8 cellular contexts compared by ENCODE assay signal in genomic region chr10:72355214-72355555, GRCh38. TPM values are rescaled to one million over a fixed set of nuclear protein-coding genes. Genes with fewer than 3 reads are reported as not detected.
DNase-seq lines count a peak whose midpoint lies in the region; ATAC-seq, FAIRE-seq and TF ChIP-seq lines count a peak whose summit lies in the region.

No MANE protein-coding gene starts in this region.

- H3K27ac ChIP-seq in GM12878 (ENCODE audit: control insufficient read depth, insufficient read depth) (peak overlapping the region; percentile 87; the same call in 1 of the 2 replicates), mesendoderm (ENCODE audit: low read depth, low read length) (peak overlapping the region; percentile 38), uterus (peak overlapping the region; percentile 93 to 98)

- peaks cover 7% of the 10 kb centered on the region for H3K4me1 ChIP-seq in GM12878 (ENCODE audit: control insufficient read depth, insufficient read depth, low read length)
- H3K4me1 ChIP-seq in mesendoderm (ENCODE audit: control insufficient read depth, low read depth, low read length), result peaks cover 4% of the 10 kb centered on the region
- H3K4me1 ChIP-seq in uterus, result peaks cover 9 to 10% of the 10 kb centered on the region in 2 donors

- H3K4me1 Mint-ChIP-seq in activated naive CD4-positive, alpha-beta T cell treated with anti-CD3 and anti-CD28 coated beads, Interleukin-2, amount 50 U/mL, for 24 hours, result peaks cover 47% of the 10 kb centered on the region

- no peaks in the 10 kb centered on the region for H4K20me1 ChIP-seq in GM12878 (ENCODE audit: control insufficient read depth, insufficient read depth)

- H3K27me3 Mint-ChIP-seq in activated naive CD4-positive, alpha-beta T cell treated with anti-CD3 and anti-CD28 coated beads, Interleukin-2, amount 50 U/mL, for 24 hours, result no peaks in the 10 kb centered on the region

- H3K36me3 ChIP-seq in GM12878 (ENCODE audit: control insufficient read depth in 2 of 2, insufficient read depth in 2 of 2, low read length in 1 of 2), result peaks cover 6% of the 10 kb centered on the region in 2 experiments; a peak in 2 of 4 replicates
- peaks cover 1% of the 10 kb centered on the region for H3K36me3 ChIP-seq in mesendoderm (ENCODE audit: control insufficient read depth, insufficient read depth, low read length)
- no peaks in the 10 kb centered on the region for H3K36me3 ChIP-seq in uterus

- H3K9me3 ChIP-seq in GM12878 (replicated peaks; ENCODE audit: control insufficient read depth, insufficient read depth, low read length) (no peaks in the 10 kb centered on the region), uterus (no peaks in the 10 kb centered on the region)

- no peaks in the 10 kb centered on the region for H3K9me3 Mint-ChIP-seq in activated naive CD4-positive, alpha-beta T cell treated with anti-CD3 and anti-CD28 coated beads, Interleukin-2, amount 50 U/mL, for 24 hours

- POLR2A ChIA-PET in GM12878 (lab: Charles Lee) (interaction anchor here (0.5 to 1.2 kb wide), 2 partner anchors 8 to 71 kb away, joined by 3 to 4 read pairs; no protein-coding TSS in a partner anchor), GM10248 (lab: Yijun Ruan, JAX) (interaction anchor here (0.6 to 1.1 kb wide), 2 partner anchors 301 to 740 kb away, joined by 3 to 8 read pairs; no protein-coding TSS in a partner anchor)

- no peak overlapping the region for H2BK5ac ChIP-seq in mesendoderm (ENCODE audit: low read length)

- no peak for DNase-seq in activated naive CD4-positive, alpha-beta T cell treated with Interleukin-2 at 50 U/mL for 16 hours
- DNase-seq in GM12878 (ENCODE audit: low read depth, low spot score) (no peak), mesendoderm (no peak), uterus (no peak), GM10248 (ENCODE audit: extremely low spot score) (no peak), DMS53 (lab: John Stamatoyannopoulos, UW) (no peak), OCI-M2 (lab: John Stamatoyannopoulos, UW; ENCODE audit: unreplicated experiment) (no peak)

- 50% methylated on average over 7 of the region's 7 CpGs for WGBS in GM12878 (ENCODE audit: insufficient coverage, insufficient replicate concordance, low lambda C conversion rate, missing lambda C conversion rate)
- WGBS in mesendoderm (ENCODE audit: extremely low coverage, insufficient coverage, low lambda C conversion rate), result no CpG with 5 or more reads among the region's 7 CpGs

- H4K8ac ChIP-seq in mesendoderm (ENCODE audit: low read depth, low read length), result no peak overlapping the region

- peak overlapping the region; percentile 96 for H2AFZ ChIP-seq in GM12878 (ENCODE audit: control insufficient read depth, low read depth, low read length)

- H3K9ac ChIP-seq in GM12878 (ENCODE audit: control insufficient read depth, insufficient read depth, low read length), result peak overlapping the region; percentile 81; the same call in 1 of the 2 replicates
- peak overlapping the region; percentile 79 for H3K9ac ChIP-seq in mesendoderm (ENCODE audit: low read length)

- H3K23ac ChIP-seq in mesendoderm (ENCODE audit: low read length), result no peak overlapping the region

- TF ChIP-seq CTCF in GM12878 (IDR thresholded peaks at IDR 0.05 in 2 of 3, conservative IDR thresholded peaks at IDR 0.05 in 1 of 3; ENCODE audit: control insufficient read depth in 2 of 3, extremely low read depth in 1 of 3, insufficient read depth in 1 of 3, low read depth in 3 of 3, low read length in 3 of 3) (no peak), uterus (IDR thresholded peaks at IDR 0.05) (no peak), GM10248 (IDR thresholded peaks at IDR 0.05; ENCODE audit: control extremely low read depth, extremely low read depth, low read depth, missing control alignments) (no peak)

- peak overlapping the region; percentile 85 for H3K56ac ChIP-seq in mesendoderm (ENCODE audit: low read length)

- no peak for TF ChIP-seq EP300 in GM12878 (IDR thresholded peaks at IDR 0.05; ENCODE audit: borderline replicate concordance in 1 of 2, control insufficient read depth in 1 of 2, low read depth in 2 of 2, low read length in 2 of 2)

- H3K18ac ChIP-seq in mesendoderm (ENCODE audit: low read length), result no peak overlapping the region

- H3K27ac Mint-ChIP-seq in activated naive CD4-positive, alpha-beta T cell treated with anti-CD3 and anti-CD28 coated beads, Interleukin-2, amount 50 U/mL, for 24 hours, result peak overlapping the region; percentile 99

- SMC1A ChIA-PET in GM12878 (lab: Charles Lee; ENCODE audit: uncharacterized antibody, unreplicated experiment), result interaction anchor here (0.8 to 1.2 kb wide), 5 partner anchors 8 to 706 kb away, joined by 3 to 4 read pairs (median 3); no protein-coding TSS in a partner anchor

- H2AK5ac ChIP-seq in mesendoderm (ENCODE audit: low read length), result no peak overlapping the region

- H3K36me3 Mint-ChIP-seq in activated naive CD4-positive, alpha-beta T cell treated with anti-CD3 and anti-CD28 coated beads, Interleukin-2, amount 50 U/mL, for 24 hours, result peaks cover 6% of the 10 kb centered on the region

- peak overlapping the region; percentile 97 for H3K4me3 Mint-ChIP-seq in activated naive CD4-positive, alpha-beta T cell treated with anti-CD3 and anti-CD28 coated beads, Interleukin-2, amount 50 U/mL, for 24 hours

- no peak for FAIRE-seq in GM12878 (lab: Jason Lieb, UNC)

- RAD21 ChIA-PET in GM12878 (lab: Charles Lee; ENCODE audit: unreplicated experiment), result no interaction called here

- in situ Hi-C loops in GM12878 (cut with MboI), result loop anchor here (5.0 kb wide), 1 partner anchor 707 kb away; no protein-coding TSS in a partner anchor

- peak overlapping the region; percentile 60 for H3K4me3 ChIP-seq in GM12878
- peak overlapping the region; percentile 41 for H3K4me3 ChIP-seq in mesendoderm (ENCODE audit: low read length)
- peak overlapping the region; percentile 63 to 82 for H3K4me3 ChIP-seq in uterus

- TF ChIP-seq RAD21 in GM12878 (IDR thresholded peaks at IDR 0.05; ENCODE audit: insufficient read depth, low read depth, low read length), result no peak

- no peak overlapping the region for H2BK120ac ChIP-seq in mesendoderm (ENCODE audit: low read depth, low read length)

- H2BK15ac ChIP-seq in mesendoderm (replicated peaks; ENCODE audit: low read depth), result no peak overlapping the region

- intact Hi-C loops in GM12878 (cut with micrococcal nuclease; ENCODE audit: unreplicated experiment) (no loop called here), uterus (cut with DNase I; ENCODE audit: low total_unique reads) (no loop called here)

- no peak for TF ChIP-seq POLR2A in GM12878 (IDR thresholded peaks at IDR 0.05; ENCODE audit: low read depth, low read length)
- TF ChIP-seq POLR2A in uterus (IDR thresholded peaks at IDR 0.05), result no peak

- peaks cover 20% of the 10 kb centered on the region for H3K79me1 ChIP-seq in mesendoderm (ENCODE audit: low read length)

- peak overlapping the region; percentile 64 for H3K4me2 ChIP-seq in GM12878 (ENCODE audit: control insufficient read depth, insufficient read depth)
- peak overlapping the region; percentile 66 for H3K4me2 ChIP-seq in mesendoderm (ENCODE audit: low read length)

- H4K5ac ChIP-seq in mesendoderm (ENCODE audit: low read length), result peak overlapping the region; percentile 89

- H3K27me3 ChIP-seq in GM12878 (replicated peaks in 1 of 2; ENCODE audit: control insufficient read depth in 2 of 2, insufficient read depth in 2 of 2, low read length in 1 of 2), result no peaks in the 10 kb centered on the region
- H3K27me3 ChIP-seq in mesendoderm (ENCODE audit: insufficient read depth, low read length, poor library complexity), result no peaks in the 10 kb centered on the region
- H3K27me3 ChIP-seq in uterus, result no peaks in the 10 kb centered on the region

- CTCF ChIA-PET in GM12878 (lab: Yijun Ruan, JAX), result interaction anchor here (1.2 to 1.7 kb wide), 4 partner anchors 9 to 478 kb away, joined by 4 to 5 read pairs (median 5); no protein-coding TSS in a partner anchor
- CTCF ChIA-PET in GM10248 (lab: Yijun Ruan, JAX), result interaction anchor here (0.8 to 6.2 kb wide), 5 partner anchors 9 to 307 kb away, joined by 3 to 36 read pairs (median 4); no protein-coding TSS in a partner anchor

- H3K4ac ChIP-seq in mesendoderm (ENCODE audit: low read depth, low read length), result no peak overlapping the region

- BruUV-seq in GM12878 (replicated peaks; lab: Mats Ljungman, UMichigan), result no TSS peak

- H3K79me2 ChIP-seq in GM12878 (ENCODE audit: control insufficient read depth, insufficient read depth, low read length), result peaks cover 26% of the 10 kb centered on the region
- H3K79me2 ChIP-seq in mesendoderm (ENCODE audit: control insufficient read depth, insufficient read depth, low read length), result peaks cover 30% of the 10 kb centered on the region

- ATAC-seq in GM12878, result peak; percentile 39

TF ChIP-seq in GM12878, 131 proteins besides CTCF, POLR2A, EP300 and RAD21 (continues in another document):
- no peak for TF ChIP-seq MYC (IDR thresholded peaks at IDR 0.05; ENCODE audit: insufficient read depth, insufficient read length, insufficient replicate concordance, low read length, severe bottlenecking)
- TF ChIP-seq FOXM1 (IDR thresholded peaks at IDR 0.05; ENCODE audit: low read depth, low read length), result peak; percentile 2; the same call in 1 of the 2 replicates
- TF ChIP-seq ZNF622 (IDR thresholded peaks at IDR 0.05), result no peak
- TF ChIP-seq ATF7 (IDR thresholded peaks at IDR 0.05; ENCODE audit: low read depth), result no peak
- no peak for TF ChIP-seq MYB (IDR thresholded peaks at IDR 0.05; ENCODE audit: borderline replicate concordance, low read depth, low read length)

RNA-seq across cellular contexts. Expression of gene DNAJB12, which starts 0.5 kb away (rescaled TPM):
- 25.8 and 26.5 TPM in 2 replicates for total RNA-seq in GM12878 (2013; cell fraction: nucleolus; rRNA removed)
- 27.0 and 29.9 TPM in 2 replicates for total RNA-seq in GM12878 (2014; rRNA removed)
- total RNA-seq in GM12878 (2014; rRNA removed; fragmentation: Illumina TruSeq; extraction: Trizol), result 16.0 and 18.0 TPM in 2 replicates
- total RNA-seq in GM12878 (2021), result 26.9 and 27.7 TPM in 2 replicates
- 8.5 TPM for polyA plus RNA-seq in GM12878 (2011; ENCODE audit: low read depth)
- polyA plus RNA-seq in GM12878 (2011; rRNA removed), result 4.5 and 10.7 TPM in 2 replicates
- 13.3 and 15.1 TPM in 2 replicates for polyA plus RNA-seq in GM12878 (2011; cell fraction: cytosol; rRNA removed)
- 27.0 and 29.8 TPM in 2 replicates for polyA plus RNA-seq in GM12878 (2011; cell fraction: nucleus; rRNA removed)
- polyA plus RNA-seq in GM12878 (2012), result 13.1 and 16.0 TPM in 2 replicates
- 11.1 and 19.3 TPM in 2 replicates for polyA plus RNA-seq in GM12878 (2014; fragmentation: Illumina TruSeq; extraction: Trizol)
- polyA plus RNA-seq in GM12878 (2014; fragmentation: Nextera tagmentation; extraction: Ambion mirVana), result 1 to 10 TPM; 4.6 to 7.6 TPM
- polyA plus RNA-seq in GM12878 (2014; rRNA removed), result 18.4 and 22.7 TPM in 2 replicates
- 10 to 100 TPM; 28.7 to 31.6 TPM for polyA plus RNA-seq in GM12878 (2016; fragmentation: Nextera tagmentation; extraction: Ambion mirVana)
- polyA minus RNA-seq in GM12878 (2011; rRNA and poly(A)+ RNA removed), result 7.8 and 11.3 TPM in 2 replicates
- polyA minus RNA-seq in GM12878 (2011; cell fraction: cytosol; rRNA and poly(A)+ RNA removed), result 6.5 and 9.6 TPM in 2 replicates
- 9.7 and 19.6 TPM in 2 replicates for polyA minus RNA-seq in GM12878 (2011; cell fraction: nucleus; rRNA and poly(A)+ RNA removed)
- 15.4 TPM for polyA plus RNA-seq in mesendoderm (2013, experiment 1 of 2)
- polyA plus RNA-seq in mesendoderm (2013, experiment 2 of 2), result 15.1 TPM
- 10 to 100 TPM; 18.4 to 34.8 (median 22.7) TPM for total RNA-seq in uterus

Comparison
In these comparisons a context has a peak if more than half of its experiments do, and no peak if none do; other contexts are left out.
1. H3K27ac ChIP-seq: peak in every context shown above with its lines; median percentile 96 in uterus; 87 in GM12878; 38 in mesendoderm.